ENCODE assay signal across 26 cellular contexts in the genomic region with DNA sequence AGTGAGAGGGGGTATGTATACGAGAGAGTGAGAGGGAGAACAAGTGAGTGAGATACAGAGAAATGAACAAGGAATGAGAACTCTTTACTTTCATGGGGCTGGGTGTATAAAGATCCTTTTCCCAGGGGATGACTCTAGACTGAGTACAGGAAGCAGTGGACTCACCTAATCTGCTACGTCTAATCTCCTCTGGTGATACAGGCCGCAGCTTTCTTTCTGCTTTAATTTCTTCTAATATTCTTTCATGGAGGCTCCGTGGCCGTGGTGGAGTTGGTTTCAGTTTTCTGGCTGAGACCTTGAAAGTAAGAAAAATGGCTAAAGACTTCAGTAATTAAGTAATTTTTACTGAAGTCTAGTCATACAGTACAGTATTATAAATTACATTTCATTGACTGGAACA.
"Had no signal": no experiment of that assay in that cellular context is flagged by ENCODE, and none has a peak within 500 bp of the region (broad histone marks: within the 10 kb centered on the region; RNA-seq: fewer than 3 reads in every experiment).

No MANE protein-coding gene starts in this region.

- H3K9ac ChIP-seq: neural progenitor cell, parathyroid adenoma had no signal

- H3K79me2 ChIP-seq: parathyroid adenoma had no signal

- FAIRE-seq: small intestine had no signal

- H3K4me1 ChIP-seq: esophagus muscularis mucosa, foreskin keratinocyte, gastroesophageal sphincter, heart right ventricle, left lung, neural progenitor cell, parathyroid adenoma, right lobe of liver, suprapubic skin, transverse colon, upper lobe of right lung, uterus had no signal

- H3K27ac ChIP-seq: epithelial cell of prostate, esophagus muscularis mucosa, foreskin keratinocyte, gastroesophageal sphincter, heart right ventricle, left lung, neural progenitor cell, parathyroid adenoma, right lobe of liver, suprapubic skin, transverse colon, upper lobe of right lung, uterus had no signal

- H3K27me3 ChIP-seq: esophagus muscularis mucosa, foreskin keratinocyte, gastroesophageal sphincter, heart right ventricle, left lung, neural progenitor cell, right lobe of liver, suprapubic skin, transverse colon, upper lobe of right lung, uterus had no signal

- H2AFZ ChIP-seq: neural progenitor cell, parathyroid adenoma had no signal

- H3K4me2 ChIP-seq: neural progenitor cell had no signal

- H3K9me3 ChIP-seq: esophagus muscularis mucosa, gastroesophageal sphincter, heart right ventricle, left lung, right lobe of liver, transverse colon, upper lobe of right lung, uterus had no signal

- ATAC-seq: foreskin keratinocyte; gastroesophageal sphincter; heart right ventricle; left cardiac atrium; left lung; naive thymus-derived CD4-positive, alpha-beta T cell; right lobe of liver; stimulated activated naive CD8-positive, alpha-beta T cell treated with anti-CD3 and anti-CD28 coated beads, Interleukin-15, amount 100 ng/mL, for 72 hours; upper lobe of right lung had no signal

- H3K4me3 ChIP-seq: esophagus muscularis mucosa, gastroesophageal sphincter, heart right ventricle, left lung, neural progenitor cell, right lobe of liver, suprapubic skin, transverse colon, upper lobe of right lung, uterus had no signal

- DNase-seq: effector CD8-positive, alpha-beta T cell; endodermal cell; foreskin keratinocyte; heart right ventricle; hippocampal formation; left cardiac atrium; left lung; mesenchymal stem cell; midbrain; naive thymus-derived CD4-positive, alpha-beta T cell; right lobe of liver; small intestine; stimulated activated CD4-positive, alpha-beta T cell treated with anti-CD3 and anti-CD28 coated beads, Interleukin-15, amount 100 ng/mL, for 24 hours; stimulated activated CD4-positive, alpha-beta T cell treated with anti-CD3 and anti-CD28 coated beads, Interleukin-2, amount 100 ng/mL, for 48 hours; stimulated activated CD8-positive, alpha-beta memory T cell treated with anti-CD3 and anti-CD28 coated beads, Interleukin-4, amount 100 ng/mL, for 48 hours; stimulated activated naive CD4-positive, alpha-beta T cell; stimulated activated naive CD8-positive, alpha-beta T cell treated with anti-CD3 and anti-CD28 coated beads, Interleukin-15, amount 100 ng/mL, for 72 hours; transverse colon; upper lobe of right lung; uterus had no signal

- H3K36me3 ChIP-seq: neural progenitor cell, right lobe of liver, uterus had no signal
